In genomic region chr7:50068850-50069551, GRCh38 we compare ENCODE assay signal across 8 cellular contexts. TPM values are rescaled to one million over a fixed set of nuclear protein-coding genes. Genes with fewer than 3 reads are reported as not detected.
DNase-seq lines count a peak whose midpoint lies in the region; ATAC-seq and TF ChIP-seq lines count a peak whose summit lies in the region.

No MANE protein-coding gene starts in this region.

- H3K36me3 ChIP-seq in adipocyte (ENCODE audit: control insufficient read depth, insufficient read depth, low read length, severe bottlenecking) = no peaks in the 10 kb centered on the region
- H3K36me3 ChIP-seq in iPS-20b (ENCODE audit: insufficient read depth, low read depth, low read length) = peaks cover 6% of the 10 kb centered on the region; the same call in 1 of the 2 replicates
- no peaks in the 10 kb centered on the region for H3K36me3 ChIP-seq in spleen

- no peak for TF ChIP-seq POLR2A in spleen (IDR thresholded peaks at IDR 0.05)

- peaks cover 18% of the 10 kb centered on the region for H3K9me3 ChIP-seq in adipocyte (ENCODE audit: control insufficient read depth, low read length)
- H3K9me3 ChIP-seq in iPS-20b (ENCODE audit: insufficient read depth, low read depth, low read length) = peaks cover 43% of the 10 kb centered on the region
- peaks cover 0 to 51% (median 36%) of the 10 kb centered on the region in 8 donors for H3K9me3 ChIP-seq in spleen

- peak; percentile 52 for ATAC-seq in HG02588 (IDR thresholded peaks at IDR 0.05; ENCODE audit: unreplicated experiment)

- DNase-seq in NCI-H1417 (lab: John Stamatoyannopoulos, UW) (peak in 2 of 3 experiments; percentile 36 to 52), NCI-H1417 treated with DMSO at 0.1 percent for 48 hours (lab: John Stamatoyannopoulos, UW) (no peak), NCI-H2029 (lab: John Stamatoyannopoulos, UW) (peak; percentile 47), adipocyte (ENCODE audit: low read depth) (peak; percentile 42), spleen (no peak), SW 1271 (lab: John Stamatoyannopoulos, UW) (no peak)

- H3K27me3 ChIP-seq in adipocyte (replicated peaks; ENCODE audit: control insufficient read depth, insufficient read depth, low read length) = no peaks in the 10 kb centered on the region
- no peaks in the 10 kb centered on the region for H3K27me3 ChIP-seq in iPS-20b (ENCODE audit: insufficient read depth, low read length)
- H3K27me3 ChIP-seq in spleen (replicated peaks in 1 of 7) = no peaks in the 10 kb centered on the region

- no peak for TF ChIP-seq CTCF in spleen (IDR thresholded peaks at IDR 0.05 in 8 of 11, conservative IDR thresholded peaks at IDR 0.05 in 3 of 11)

- H3K27ac ChIP-seq in iPS-20b (ENCODE audit: low read length) (no peak overlapping the region), spleen (peak overlapping the region; percentile 70 to 81 (median 76))

- peaks cover 14% of the 10 kb centered on the region for H3K4me1 ChIP-seq in adipocyte (ENCODE audit: control insufficient read depth, insufficient read depth, low read length)
- H3K4me1 ChIP-seq in iPS-20b (ENCODE audit: insufficient read depth, low read length) = peaks cover 7% of the 10 kb centered on the region; the same call in 1 of the 2 replicates
- peaks cover 7 to 23% (median 13%) of the 10 kb centered on the region in 6 donors for H3K4me1 ChIP-seq in spleen

- H3K4me3 ChIP-seq in adipocyte (ENCODE audit: low read length) (peak overlapping the region; percentile 89), iPS-20b (ENCODE audit: low read length) (peak overlapping the region; percentile 50), spleen (peak overlapping the region; percentile 39 to 71 (median 50))

- 0 to 3% (median 1%) methylated on average over 6 of the region's 6 CpGs for WGBS in spleen, 5 donors

- peak overlapping the region; percentile 85 for H3K9ac ChIP-seq in adipocyte (ENCODE audit: low read length)
- H3K9ac ChIP-seq in iPS-20b (ENCODE audit: low read depth, low read length) = peak overlapping the region; percentile 45

- intact Hi-C loops in spleen (cut with DNase I; ENCODE audit: low total_unique reads) = no loop called here

RNA-seq across cellular contexts. Expression of gene ZPBP, which starts 24.0 kb away (rescaled TPM):
- not detected for total RNA-seq in spleen
- polyA plus RNA-seq in spleen = not detected

Comparison
In these comparisons a context has a peak if more than half of its experiments do, and no peak if none do; other contexts are left out.
1. DNase-seq: peak in NCI-H1417 (2 of 3), NCI-H2029 (single experiment) and adipocyte (single experiment); none in NCI-H1417 treated with DMSO at 0.1 percent for 48 hours (single experiment), spleen (single experiment) and SW 1271 (0 of 2).
2. Peak in every context shown above with its lines, with median percentiles within 50 percentile points of each other: H3K4me3 ChIP-seq.